ENCODE assay signal across 1 cellular context in genomic region chr12:56900583-56900982, GRCh38.
A peak's percentile ranks its signal among the peaks of the same experiment; 100 is the strongest.
TF ChIP-seq lines count a peak whose summit lies in the region.

No MANE protein-coding gene starts in this region.

TF ChIP-seq in endothelial cell of umbilical vein, 7 proteins besides CTCF, POLR2A, EP300 and RAD21:
- TF ChIP-seq FOS (IDR thresholded peaks at IDR 0.05; ENCODE audit: borderline replicate concordance, insufficient read depth, low read length) (peak; percentile 91), GATA2 (IDR thresholded peaks at IDR 0.05; ENCODE audit: insufficient read depth, insufficient read length, low read depth, low read length) (no peak), MYC (IDR thresholded peaks at IDR 0.05; ENCODE audit: low read depth, low read length) (no peak), MAX (IDR thresholded peaks at IDR 0.05; ENCODE audit: insufficient read depth, insufficient read length) (no peak), POLR2AphosphoS5 (IDR thresholded peaks at IDR 0.05; ENCODE audit: insufficient read depth, low read depth, low read length) (peak; percentile 16), JUN (IDR thresholded peaks at IDR 0.05; ENCODE audit: borderline replicate concordance, insufficient read depth, insufficient read length, low read depth) (peak; percentile 21)
